ENCODE assay signal across 8 cellular contexts in genomic region chr2:74834234-74834805, GRCh38. TPM values are rescaled to one million over a fixed set of nuclear protein-coding genes. Genes with fewer than 3 reads are reported as not detected.
A peak's percentile ranks its signal among the peaks of the same experiment; 100 is the strongest.
DNase-seq lines count a peak whose midpoint lies in the region; ATAC-seq and TF ChIP-seq lines count a peak whose summit lies in the region.
"Not testable (repeated sequence)": the region's sequence is repeated elsewhere in the genome, so short reads cannot be mapped to it uniquely, and the experiment has no call there.

No MANE protein-coding gene starts in this region.

- H3K27me3 ChIP-seq in iPS-18a (ENCODE audit: control insufficient read depth, insufficient read depth, low read length); prostate gland (replicated peaks; ENCODE audit: insufficient read depth); vagina: not testable (repeated sequence)

- TF ChIP-seq CTCF in prostate gland (IDR thresholded peaks at IDR 0.05); vagina (IDR thresholded peaks at IDR 0.05): not testable (repeated sequence)

- H3K4me1 ChIP-seq in iPS-18a (ENCODE audit: control insufficient read depth, low read depth, low read length) (peaks cover 26% of the 10 kb centered on the region), vagina (peaks cover 30% of the 10 kb centered on the region)
- not testable (repeated sequence) for H3K4me1 ChIP-seq in prostate gland (replicated peaks)

- H3K4me1 Mint-ChIP-seq in central memory CD8-positive, alpha-beta T cell, result peaks cover 30% of the 10 kb centered on the region

- not testable (repeated sequence) for H3K36me3 Mint-ChIP-seq in central memory CD8-positive, alpha-beta T cell (ENCODE audit: insufficient read depth)

- not testable (repeated sequence) for TF ChIP-seq POLR2A in prostate gland (IDR thresholded peaks at IDR 0.05); vagina (IDR thresholded peaks at IDR 0.05)

- H3K4me3 Mint-ChIP-seq in central memory CD8-positive, alpha-beta T cell, result peak overlapping the region; percentile 79

- WGBS in prostate gland, result under 1% methylated on average over 53 of the region's 53 CpGs

- peak; percentile 14 for ATAC-seq in GM19025 (IDR thresholded peaks at IDR 0.05; ENCODE audit: low read depth, unreplicated experiment)
- peak; percentile 2 for ATAC-seq in HG02884 (IDR thresholded peaks at IDR 0.05; ENCODE audit: unreplicated experiment)
- peak; percentile 15 for ATAC-seq in central memory CD8-positive, alpha-beta T cell (replicated peaks; ENCODE audit: extremely low read depth, poor library complexity, severe bottlenecking)

- H3K9ac ChIP-seq in iPS-18a (ENCODE audit: low read length), result peak overlapping the region; percentile 92

- H3K27ac ChIP-seq in iPS-18a (ENCODE audit: low read length) (peak overlapping the region; percentile 95), prostate gland (peak overlapping the region; percentile 50 to 67), vagina (peak overlapping the region; percentile 7)

- not testable (repeated sequence) for H3K9me3 Mint-ChIP-seq in central memory CD8-positive, alpha-beta T cell

- not testable (repeated sequence) for H3K36me3 ChIP-seq in iPS-18a (ENCODE audit: control insufficient read depth, low read depth, low read length); prostate gland; vagina

- H3K27ac Mint-ChIP-seq in central memory CD8-positive, alpha-beta T cell (ENCODE audit: low read depth), result not testable (repeated sequence)

- not testable (repeated sequence) for H3K9me3 ChIP-seq in iPS-18a (ENCODE audit: control insufficient read depth, low read depth, low read length); prostate gland; vagina

- peaks cover 50% of the 10 kb centered on the region for H3K27me3 Mint-ChIP-seq in central memory CD8-positive, alpha-beta T cell

- intact Hi-C loops in prostate gland (cut with DNase I); vagina (cut with DNase I): not testable (repeated sequence)

- DNase-seq in NCI-H1105 treated with DMSO at 0.1 percent for 48 hours (lab: John Stamatoyannopoulos, UW), result peak; percentile 3
- DNase-seq in activated CD4-positive, alpha-beta T cell treated with anti-CD3 and anti-CD28 coated beads, Interleukin-2, amount 50 U/mL, for 24 hours (ENCODE audit: low read depth in 1 of 2, low spot score in 1 of 2), result peak; percentile 17 to 47
- not testable (repeated sequence) for DNase-seq in central memory CD8-positive, alpha-beta T cell (ENCODE audit: low spot score in 2 of 2); prostate gland (ENCODE audit: low spot score); vagina (ENCODE audit: extremely low spot score in 2 of 2)

- H3K4me3 ChIP-seq in iPS-18a (ENCODE audit: low read length), result peak overlapping the region; percentile 97
- peak overlapping the region; percentile 46 to 50 for H3K4me3 ChIP-seq in prostate gland
- H3K4me3 ChIP-seq in vagina, result peak overlapping the region; percentile 48 to 58

RNA-seq across cellular contexts. Expression of gene HK2, which starts 0.4 kb away (rescaled TPM):
- total RNA-seq in prostate gland (100 to 1,000 TPM in 1 of 2 donors, 1 to 10 TPM in 1; 8.7 to 114 TPM), vagina (5.4 TPM)

Comparison
In these comparisons a context has a peak if more than half of its experiments do, and no peak if none do; other contexts are left out.
1. H3K27ac ChIP-seq: peak in every context shown above with its lines; median percentile 95 in iPS-18a; 58 in prostate gland; 7 in vagina.